Comparison of ENCODE assay signal across 23 cellular contexts in genomic region chr12:68883151-68883550, GRCh38. TPM values are rescaled to one million over a fixed set of nuclear protein-coding genes. Genes with fewer than 3 reads are reported as not detected.
DNase-seq lines count a peak whose midpoint lies in the region; FAIRE-seq and TF ChIP-seq lines count a peak whose summit lies in the region.
"Had no signal": no experiment of that assay in that cellular context is flagged by ENCODE, and none has a peak within 500 bp of the region (broad histone marks: within the 10 kb centered on the region; RNA-seq: fewer than 3 reads in every experiment).

No MANE protein-coding gene starts in this region.

- no peak overlapping the region for H4K12ac ChIP-seq in trophoblast cell (ENCODE audit: low read depth, low read length)

- no peaks in the 10 kb centered on the region for H3K36me3 ChIP-seq in SU-DHL-6 (ENCODE audit: low read length)
- no peaks in the 10 kb centered on the region for H3K36me3 ChIP-seq in trophoblast cell (ENCODE audit: control insufficient read depth in 1 of 2, insufficient read depth in 2 of 2, low read length in 2 of 2)

- H3K14ac ChIP-seq in trophoblast cell (ENCODE audit: low read length), result no peak overlapping the region

- H2BK12ac ChIP-seq in trophoblast cell (ENCODE audit: low read length), result no peak overlapping the region

- H3K9me3 Mint-ChIP-seq in activated CD4-positive, alpha-beta T cell treated with anti-CD3 and anti-CD28 coated beads, Interleukin-2, amount 10 ng/mL, durations not matched to agents 24 days and 14 days, result no peaks in the 10 kb centered on the region
- H3K9me3 Mint-ChIP-seq: GM23338 had no signal

- no peak overlapping the region for H2AK5ac ChIP-seq in trophoblast cell (ENCODE audit: low read length)

- intact Hi-C loops in activated CD4-positive, alpha-beta T cell treated with anti-CD3 and anti-CD28 coated beads, Interleukin-2, amount 10 ng/mL, durations not matched to agents 24 days and 14 days (cut with micrococcal nuclease), result no loop called here

- no peak overlapping the region for H3K4me3 Mint-ChIP-seq in activated CD4-positive, alpha-beta T cell treated with anti-CD3 and anti-CD28 coated beads, Interleukin-2, amount 10 ng/mL, durations not matched to agents 24 days and 14 days
- H3K4me3 Mint-ChIP-seq: B cell, GM23338, H9 had no signal

- H3K4me1 Mint-ChIP-seq in activated CD4-positive, alpha-beta T cell treated with anti-CD3 and anti-CD28 coated beads, Interleukin-2, amount 10 ng/mL, durations not matched to agents 24 days and 14 days, result peaks cover 12% of the 10 kb centered on the region
- H3K4me1 Mint-ChIP-seq: B cell; CD4-positive, alpha-beta memory T cell; GM23338 had no signal

- POLR2A ChIA-PET in HEK293T (lab: Yijun Ruan, JAX), result no interaction called here

- no peak overlapping the region for H3K23ac ChIP-seq in trophoblast cell (ENCODE audit: low read length)

- no peaks in the 10 kb centered on the region for H3K9me3 ChIP-seq in SU-DHL-6 (ENCODE audit: insufficient read depth, low read length)
- no peaks in the 10 kb centered on the region for H3K9me3 ChIP-seq in trophoblast cell (ENCODE audit: insufficient read depth, low read depth, low read length)

- no peak for DNase-seq in activated CD4-positive, alpha-beta T cell treated with anti-CD3 and anti-CD28 coated beads, Interleukin-2, amount 10 ng/mL, durations not matched to agents 24 days and 14 days
- no peak for DNase-seq in activated CD4-positive, alpha-beta T cell treated with anti-CD3 and anti-CD28 coated beads for 4 hours
- DNase-seq in NAMALWA (ENCODE audit: low spot score), result peak; percentile 54
- DNase-seq in trophoblast cell, result no peak
- DNase-seq in NCI-H226, result no peak
- DNase-seq in HEK293T (ENCODE audit: extremely low spot score), result no peak
- DNase-seq in D721Med (ENCODE audit: insufficient read length, low spot score), result no peak
- DNase-seq: C1 segment of cervical spinal cord; Calu3; CD4-positive, alpha-beta memory T cell; COR-L47; DMS153; DND-41; EL; GDM1; H9 had no signal

- no CpG with 5 or more reads among the region's 3 CpGs for WGBS in trophoblast cell (ENCODE audit: extremely low coverage, insufficient coverage, insufficient read length)

- no peak overlapping the region for H3K4ac ChIP-seq in trophoblast cell (ENCODE audit: low read depth, low read length)

- CTCF ChIA-PET in HEK293T (lab: Yijun Ruan, JAX), result no interaction called here

- H3K9ac ChIP-seq in SU-DHL-6 (ENCODE audit: low read length) (peak overlapping the region; percentile 14; the same call in 1 of the 2 replicates), trophoblast cell (ENCODE audit: low read length) (peak overlapping the region; percentile 48)

- no peak overlapping the region for H4K91ac ChIP-seq in trophoblast cell (ENCODE audit: low read depth, low read length)

- H3K79me1 ChIP-seq in trophoblast cell (ENCODE audit: low read length), result no peaks in the 10 kb centered on the region

- H2BK5ac ChIP-seq in trophoblast cell (ENCODE audit: low read depth, low read length, poor library complexity), result no peak overlapping the region

- H3K27me3 Mint-ChIP-seq in activated CD4-positive, alpha-beta T cell treated with anti-CD3 and anti-CD28 coated beads, Interleukin-2, amount 10 ng/mL, durations not matched to agents 24 days and 14 days, result no peaks in the 10 kb centered on the region
- H3K27me3 Mint-ChIP-seq: B cell; CD4-positive, alpha-beta memory T cell had no signal

- no peak overlapping the region for H2BK120ac ChIP-seq in trophoblast cell (ENCODE audit: insufficient read depth, low read length, poor library complexity)

- H3K27me3 ChIP-seq in SU-DHL-6 (ENCODE audit: low read length), result no peaks in the 10 kb centered on the region
- H3K27me3 ChIP-seq in trophoblast cell (ENCODE audit: insufficient read depth, low read length), result no peaks in the 10 kb centered on the region

- H3F3A ChIP-seq in SU-DHL-6 (ENCODE audit: insufficient read depth), result peaks cover 4% of the 10 kb centered on the region; the same call in 1 of the 2 replicates

- no peak overlapping the region for H4K8ac ChIP-seq in trophoblast cell (ENCODE audit: low read depth, low read length)

- H3K27ac ChIP-seq in SU-DHL-6 (ENCODE audit: low read depth, low read length) (peak overlapping the region; percentile 64), trophoblast cell (ENCODE audit: low read depth, low read length) (no peak overlapping the region)
- H3K27ac ChIP-seq: 22Rv1 had no signal

- peaks cover 34% of the 10 kb centered on the region for H3K36me3 Mint-ChIP-seq in activated CD4-positive, alpha-beta T cell treated with anti-CD3 and anti-CD28 coated beads, Interleukin-2, amount 10 ng/mL, durations not matched to agents 24 days and 14 days (ENCODE audit: low read depth)
- H3K36me3 Mint-ChIP-seq: CD4-positive, alpha-beta memory T cell had no signal

- H3K9me2 ChIP-seq in SU-DHL-6 (replicated peaks; ENCODE audit: insufficient read depth, low read length), result no peaks in the 10 kb centered on the region

- H4K20me1 ChIP-seq in SU-DHL-6 (ENCODE audit: low read depth, low read length), result no peaks in the 10 kb centered on the region

- H3K79me2 ChIP-seq in SU-DHL-6 (ENCODE audit: insufficient read depth, low read length) (no peaks in the 10 kb centered on the region), trophoblast cell (ENCODE audit: control insufficient read depth, insufficient read depth, low read length, poor library complexity) (no peaks in the 10 kb centered on the region)

- H3K4me3 ChIP-seq in SU-DHL-6 (ENCODE audit: insufficient read depth, low read length, poor library complexity, severe bottlenecking) (no peak overlapping the region), trophoblast cell (ENCODE audit: low read depth, low read length) (no peak overlapping the region)
- H3K4me3 ChIP-seq: GM12878, GM23338 had no signal

- TF ChIP-seq CTCF in SU-DHL-6 (IDR thresholded peaks at IDR 0.05; ENCODE audit: insufficient read depth, low read length, poor library complexity, severe bottlenecking) (no peak), D721Med (IDR thresholded peaks at IDR 0.05; ENCODE audit: insufficient read depth, missing control alignments) (no peak)

- H3K4me2 ChIP-seq in SU-DHL-6 (ENCODE audit: low read depth, low read length, poor library complexity, severe bottlenecking) (peak overlapping the region; percentile 27), trophoblast cell (ENCODE audit: low read length) (no peak overlapping the region)
- H3K4me2 ChIP-seq: GM23338 had no signal

- no peak for FAIRE-seq in D721Med (lab: Jason Lieb, UNC)
- FAIRE-seq: A204.1, GM12878, GM19239 had no signal

- no peaks in the 10 kb centered on the region for H3K4me1 ChIP-seq in trophoblast cell (ENCODE audit: control insufficient read depth in 1 of 2, insufficient read depth in 2 of 2, low read length in 2 of 2)

- H3K27ac Mint-ChIP-seq in activated CD4-positive, alpha-beta T cell treated with anti-CD3 and anti-CD28 coated beads, Interleukin-2, amount 10 ng/mL, durations not matched to agents 24 days and 14 days, result peak overlapping the region; percentile 7
- H3K27ac Mint-ChIP-seq: B cell; CD4-positive, alpha-beta memory T cell; GM23338; H9 had no signal

- H3K18ac ChIP-seq in trophoblast cell (ENCODE audit: low read length), result no peak overlapping the region

- H2AFZ ChIP-seq in SU-DHL-6 (ENCODE audit: low read depth, low read length, severe bottlenecking), result no peak overlapping the region
- H2AFZ ChIP-seq in trophoblast cell (ENCODE audit: insufficient read depth, low read length, poor library complexity), result no peak overlapping the region
- H2AFZ ChIP-seq: GM23338 had no signal

TF ChIP-seq in HEK293T, 16 proteins besides CTCF, POLR2A, EP300 and RAD21:
- TF ChIP-seq SP1 (IDR thresholded peaks at IDR 0.05) (no peak), ZNF384 (IDR thresholded peaks at IDR 0.05) (no peak), LEF1 (IDR thresholded peaks at IDR 0.05; ENCODE audit: borderline replicate concordance) (no peak)

RNA-seq across cellular contexts. Expression of gene CPM, which starts 49.8 kb away (rescaled TPM):
- total RNA-seq in activated CD4-positive, alpha-beta T cell treated with anti-CD3 and anti-CD28 coated beads, Interleukin-2, amount 10 ng/mL, durations not matched to agents 24 days and 14 days, result 63.5 and 76.5 TPM in 2 replicates
- polyA plus RNA-seq in trophoblast cell (2013), result 133 and 138 TPM in 2 replicates
